In the genomic region with DNA sequence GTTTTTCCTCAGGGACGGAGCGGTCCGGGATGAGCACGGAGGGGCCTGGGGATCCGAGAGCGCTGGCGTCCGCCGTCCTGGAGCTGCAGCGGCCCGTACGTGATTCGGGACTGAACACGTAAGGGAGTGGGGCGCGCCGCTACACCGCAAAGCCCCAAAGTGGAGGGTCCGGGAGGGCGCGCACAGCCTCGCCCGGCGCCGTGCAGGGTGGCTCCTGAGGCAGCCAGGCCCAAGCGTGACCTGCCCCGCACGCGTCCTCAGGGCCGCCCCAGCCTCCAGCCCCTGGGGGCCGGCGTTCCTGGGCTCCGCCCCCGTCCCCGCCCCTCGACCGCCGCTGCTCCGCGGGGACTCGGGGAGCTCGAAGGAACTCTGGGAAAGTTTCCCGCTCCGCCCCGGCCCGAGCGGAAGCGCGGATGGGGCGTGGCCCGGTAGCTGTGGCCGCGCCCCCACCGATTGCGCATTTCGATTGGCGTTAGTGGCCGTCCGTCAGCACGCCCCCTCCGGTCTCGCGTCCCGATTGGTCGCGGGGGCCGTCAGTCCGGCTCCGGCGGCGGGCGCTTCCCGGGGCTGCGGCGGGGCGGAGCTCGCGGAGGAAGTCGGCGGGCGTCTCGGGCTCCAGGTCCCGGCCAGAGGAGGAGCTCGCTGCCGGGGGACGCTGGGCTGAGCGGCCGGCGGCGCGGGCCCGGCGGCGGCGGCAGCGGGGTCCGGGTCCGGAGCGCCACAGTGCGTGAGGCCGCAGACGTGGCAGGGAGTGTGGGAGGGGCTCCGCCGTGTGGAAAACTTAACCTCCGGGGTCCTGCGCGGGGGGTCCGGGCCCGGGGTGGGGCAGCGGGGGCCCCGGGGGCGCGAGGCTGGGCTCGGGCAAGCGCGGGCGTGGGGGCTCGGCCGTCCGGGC, we compare ENCODE assay signal across 8 cellular contexts. TPM values are rescaled to one million over a fixed set of nuclear protein-coding genes. Genes with fewer than 3 reads are reported as not detected.
DNase-seq lines count a peak whose midpoint lies in the region; ATAC-seq, FAIRE-seq and TF ChIP-seq lines count a peak whose summit lies in the region.

A gene (minus strand): TSS at position 270 of the 895 bp plus-strand sequence. CDS start 539 bp downstream, outside the sequence.
A gene (plus strand): TSS at position 620 of the 895 bp plus-strand sequence. CDS start 103 bp downstream, at position 723.

- peak within 1 kb of the TSS; percentile 81 for H3K27ac ChIP-seq in RWPE1

- ATAC-seq in stimulated activated naive CD8-positive, alpha-beta T cell treated with anti-CD3 and anti-CD28 coated beads, Interleukin-15, Interleukin-2, amounts not matched to agents 100 U/mL and 50 U/mL, for 24 hours = peak; percentile 92

- FAIRE-seq in H54 (lab: Jason Lieb, UNC) = no peak

- DNase-seq in ELF-1 (ENCODE audit: low read depth, low spot score) = peak; percentile 99
- peak; percentile 87 for DNase-seq in H54 (ENCODE audit: insufficient read length, low spot score)
- DNase-seq in LoVo (ENCODE audit: low spot score) = peak; percentile 99
- peak; percentile 98 for DNase-seq in RWPE1 (ENCODE audit: low spot score)
- DNase-seq in activated effector memory CD4-positive, alpha-beta T cell treated with Interleukin-2 at 50 U/mL for 16 hours = peak; percentile 98
- peak; percentile 99 for DNase-seq in fibroblast of the aortic adventitia (ENCODE audit: low read depth)
- peak; percentile 99 for DNase-seq in stimulated activated naive CD8-positive, alpha-beta T cell treated with anti-CD3 and anti-CD28 coated beads, Interleukin-15, Interleukin-2, amounts not matched to agents 100 U/mL and 50 U/mL, for 24 hours

- H3K4me1 Mint-ChIP-seq in nephron = peaks cover 45% of the 10 kb centered on the region

- H3K9me3 Mint-ChIP-seq in nephron = no peaks in the 10 kb centered on the region

- peak within 1 kb of the TSS; percentile 93 for H3K4me3 ChIP-seq in fibroblast of the aortic adventitia (ENCODE audit: low read depth, low read length)

- H3K27me3 Mint-ChIP-seq in nephron (ENCODE audit: low read depth) = no peaks in the 10 kb centered on the region

- TF ChIP-seq POLR2A in H54 (IDR thresholded peaks at IDR 0.05; ENCODE audit: low read depth, low read length) = peak; percentile 97

- CTCF ChIA-PET in RWPE1 (lab: Yijun Ruan, JAX) = no interaction called here

- peaks cover 40% of the 10 kb centered on the region for H3K36me3 Mint-ChIP-seq in nephron (ENCODE audit: low read depth)

- TF ChIP-seq CTCF in RWPE1 (conservative IDR thresholded peaks at IDR 0.05; ENCODE audit: low read depth) (no peak), fibroblast of the aortic adventitia (IDR thresholded peaks at IDR 0.05; ENCODE audit: insufficient read depth, low read length) (no peak), nephron (IDR thresholded peaks at IDR 0.05; ENCODE audit: unreplicated experiment in 3 of 3) (no peak)

- POLR2A ChIA-PET in RWPE1 (lab: Yijun Ruan, JAX; ENCODE audit: low non-redundant PET) = interaction anchor here (0.6 to 0.7 kb wide), 4 partner anchors 75 to 242 kb away, joined by 3 to 5 read pairs (median 3); a partner anchor contains a TSS

- H3K27ac Mint-ChIP-seq in nephron = peak within 1 kb of the TSS; percentile 69 to 93 (median 85)

- peak within 1 kb of the TSS; percentile 96 to 98 (median 98) for H3K4me3 Mint-ChIP-seq in nephron

RNA-seq across cellular contexts. Expression of the first gene that starts in this region (rescaled TPM):
- total RNA-seq in fibroblast of the aortic adventitia (ENCODE audit: low replicate concordance) = 5.0 and 14.0 TPM in 2 replicates

RNA-seq across cellular contexts. Expression of the second gene that starts in this region (rescaled TPM):
- total RNA-seq in fibroblast of the aortic adventitia (ENCODE audit: low replicate concordance) = 59.0 and 61.4 TPM in 2 replicates

Comparison
In these comparisons a context has a peak if more than half of its experiments do, and no peak if none do; other contexts are left out.
1. Peak in every context shown above with its lines: DNase-seq, ATAC-seq, H3K4me3 ChIP-seq and H3K27ac ChIP-seq.